In the genomic region with DNA sequence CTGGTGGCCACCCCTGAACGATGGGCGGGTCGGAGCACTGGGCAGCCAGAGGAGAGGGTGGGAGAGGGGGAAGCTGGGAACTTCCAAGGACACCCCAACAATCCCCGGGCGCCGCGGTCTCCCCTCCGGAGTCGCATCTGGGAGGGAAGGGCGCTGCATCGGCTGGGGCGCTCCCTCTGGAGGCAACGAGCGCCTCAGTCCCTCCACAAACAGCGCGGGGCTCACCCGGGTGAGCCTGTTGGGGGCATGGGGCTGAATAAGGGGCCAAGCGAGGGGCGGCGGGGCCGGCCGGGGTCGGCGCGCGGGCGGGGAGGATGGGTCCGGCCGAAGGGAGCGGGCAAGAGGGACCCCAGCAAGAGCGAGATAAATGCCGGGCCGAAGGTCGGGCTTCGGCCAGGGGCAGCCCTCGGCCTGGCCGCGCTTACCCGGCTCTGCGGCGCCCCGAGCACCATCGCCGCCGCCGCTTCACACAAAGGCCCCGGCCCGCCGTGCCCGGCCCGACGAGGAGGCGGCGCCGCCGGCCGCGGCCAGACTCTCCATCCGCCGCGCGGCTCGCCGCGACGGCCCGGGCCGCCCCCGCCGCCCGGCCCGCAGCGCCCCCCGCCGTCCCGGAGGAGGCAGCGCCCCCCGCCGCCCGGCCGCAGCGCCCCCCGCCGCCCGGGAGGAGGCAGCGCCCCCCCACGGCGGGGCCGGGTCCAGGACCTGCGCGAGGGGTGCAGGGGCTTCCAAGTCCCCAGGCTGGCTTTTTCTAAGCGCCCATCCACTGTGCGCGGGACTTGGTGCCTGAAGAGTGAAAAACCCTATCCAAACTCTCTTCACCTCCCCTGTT, we compare ENCODE assay signal across 8 cellular contexts. TPM values are rescaled to one million over a fixed set of nuclear protein-coding genes. Genes with fewer than 3 reads are reported as not detected.
DNase-seq lines count a peak whose midpoint lies in the region; FAIRE-seq and TF ChIP-seq lines count a peak whose summit lies in the region.

A gene with protein sequence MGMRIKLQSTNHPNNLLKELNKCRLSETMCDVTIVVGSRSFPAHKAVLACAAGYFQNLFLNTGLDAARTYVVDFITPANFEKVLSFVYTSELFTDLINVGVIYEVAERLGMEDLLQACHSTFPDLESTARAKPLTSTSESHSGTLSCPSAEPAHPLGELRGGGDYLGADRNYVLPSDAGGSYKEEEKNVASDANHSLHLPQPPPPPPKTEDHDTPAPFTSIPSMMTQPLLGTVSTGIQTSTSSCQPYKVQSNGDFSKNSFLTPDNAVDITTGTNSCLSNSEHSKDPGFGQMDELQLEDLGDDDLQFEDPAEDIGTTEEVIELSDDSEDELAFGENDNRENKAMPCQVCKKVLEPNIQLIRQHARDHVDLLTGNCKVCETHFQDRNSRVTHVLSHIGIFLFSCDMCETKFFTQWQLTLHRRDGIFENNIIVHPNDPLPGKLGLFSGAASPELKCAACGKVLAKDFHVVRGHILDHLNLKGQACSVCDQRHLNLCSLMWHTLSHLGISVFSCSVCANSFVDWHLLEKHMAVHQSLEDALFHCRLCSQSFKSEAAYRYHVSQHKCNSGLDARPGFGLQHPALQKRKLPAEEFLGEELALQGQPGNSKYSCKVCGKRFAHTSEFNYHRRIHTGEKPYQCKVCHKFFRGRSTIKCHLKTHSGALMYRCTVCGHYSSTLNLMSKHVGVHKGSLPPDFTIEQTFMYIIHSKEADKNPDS (minus strand): TSS at position 567 of the 829 bp plus-strand sequence. CDS start 1,629 bp downstream, outside the sequence.

- H3K9me3 ChIP-seq in WERI-Rb-1 (ENCODE audit: severe bottlenecking): no peaks in the 10 kb centered on the region
- H3K9me3 ChIP-seq in kidney (ENCODE audit: control insufficient read depth in 1 of 2, low read length in 2 of 2): no peaks in the 10 kb centered on the region

- CTCF ChIA-PET in HEK293T (lab: Yijun Ruan, JAX): interaction anchor here (0.6 to 1.9 kb wide), 5 partner anchors 12 to 170 kb away, joined by 3 to 7 read pairs (median 4); partner anchors contain the start of gene STAT6

- H3K27ac ChIP-seq in WERI-Rb-1 (peak within 1 kb of the TSS; percentile 81), kidney (ENCODE audit: low read depth in 2 of 2, low read length in 2 of 2) (peak within 1 kb of the TSS; percentile 40 to 45)

- FAIRE-seq in kidney (lab: Jason Lieb, UNC): no peak

- peak; percentile 91 for DNase-seq in HEK293T (ENCODE audit: extremely low spot score)
- DNase-seq in NCI-H1092 (lab: John Stamatoyannopoulos, UW): peak; percentile 15
- peak; percentile 50 for DNase-seq in WERI-Rb-1
- peak; percentile 36 to 69 for DNase-seq in cardiac fibroblast (ENCODE audit: low read depth in 2 of 2)
- peak; percentile 85 for DNase-seq in kidney
- DNase-seq in stimulated activated CD4-positive, alpha-beta T cell treated with anti-CD3 and anti-CD28 coated beads, Interleukin-1b, Interleukin-23, amount 100 ng/mL, for 4 hours (ENCODE audit: low read depth in 2 of 2): peak; percentile 39 to 67
- no peak for DNase-seq in H4 (ENCODE audit: low spot score)

- intact Hi-C loops in kidney (cut with DNase I): no loop called here

- TF ChIP-seq CTCF in GM12873 (IDR thresholded peaks at IDR 0.05; ENCODE audit: insufficient read depth, low read depth, low read length, missing control alignments) (peak; percentile 62), WERI-Rb-1 (IDR thresholded peaks at IDR 0.05; ENCODE audit: low read depth, low read length) (peak; percentile 69), cardiac fibroblast (IDR thresholded peaks at IDR 0.05; ENCODE audit: low read depth, low read length) (peak; percentile 27), kidney (IDR thresholded peaks at IDR 0.05; ENCODE audit: borderline replicate concordance, extremely low read depth, insufficient read depth) (peak; percentile 44)

- H3K27me3 ChIP-seq in WERI-Rb-1 (ENCODE audit: insufficient read depth, low read depth, severe bottlenecking): no peaks in the 10 kb centered on the region

- peak within 1 kb of the TSS; percentile 76 to 78 for H3K9ac ChIP-seq in kidney (ENCODE audit: low read length in 2 of 2)

- H3K4me3 ChIP-seq in WERI-Rb-1 (ENCODE audit: low read depth, low read length): peak within 1 kb of the TSS; percentile 75
- H3K4me3 ChIP-seq in cardiac fibroblast (replicated peaks in 1 of 2; ENCODE audit: low read depth in 2 of 2, low read length in 2 of 2): peak within 1 kb of the TSS; percentile 80 to 88
- H3K4me3 ChIP-seq in kidney (ENCODE audit: low read length in 2 of 2): peak within 1 kb of the TSS; percentile 71 to 82

- H3K36me3 ChIP-seq in WERI-Rb-1: peaks cover 37% of the 10 kb centered on the region
- peaks cover 9 to 31% of the 10 kb centered on the region in 2 donors for H3K36me3 ChIP-seq in kidney (ENCODE audit: control insufficient read depth in 1 of 2, insufficient read depth in 2 of 2, low read length in 2 of 2)

- peaks cover 8 to 15% of the 10 kb centered on the region in 2 donors for H3K4me1 ChIP-seq in kidney (ENCODE audit: control insufficient read depth in 1 of 2, insufficient read depth in 1 of 2, low read depth in 1 of 2, low read length in 2 of 2)

- POLR2A ChIA-PET in HEK293T (lab: Yijun Ruan, JAX): interaction anchor here (1.5 to 1.6 kb wide), 2 partner anchors 12 to 105 kb away, joined by 3 to 4 read pairs; partner anchors contain the start of gene STAT6

TF ChIP-seq in HEK293T, 16 proteins besides CTCF, POLR2A, EP300 and RAD21:
- TF ChIP-seq FOXA1 (IDR thresholded peaks at IDR 0.05) (no peak), HDGF (IDR thresholded peaks at IDR 0.05; ENCODE audit: borderline replicate concordance) (no peak), L3MBTL2 (conservative IDR thresholded peaks at IDR 0.05) (no peak), SUZ12 (IDR thresholded peaks at IDR 0.05) (no peak), SP1 (IDR thresholded peaks at IDR 0.05) (no peak), ELF4 (IDR thresholded peaks at IDR 0.05) (no peak), NFRKB (IDR thresholded peaks at IDR 0.05) (no peak)

RNA-seq across cellular contexts. Expression of the gene that starts here (rescaled TPM):
- total RNA-seq in kidney: 6.6 TPM
- polyA plus RNA-seq in kidney (ENCODE audit: insufficient read depth, low read depth, low replicate concordance): 1.4 TPM
- total RNA-seq in H4 (2014; rRNA removed; shearing (Covaris generic)): 3.4 and 3.8 TPM in 2 replicates
